ENCODE assay signal across 30 cellular contexts in genomic region chr2:77712601-77713000, GRCh38.
"Had no signal": no experiment of that assay in that cellular context is flagged by ENCODE, and none has a peak within 500 bp of the region (broad histone marks: within the 10 kb centered on the region; RNA-seq: fewer than 3 reads in every experiment).

No MANE protein-coding gene starts in this region.

- H3K4me3 ChIP-seq: ovary, psoas muscle, skin epidermis, smooth muscle cell, spleen, suprapubic skin, testis, tibial artery, transverse colon, upper lobe of right lung, uterus had no signal

- H3K9me3 ChIP-seq: neutrophil, ovary, psoas muscle, suprapubic skin, testis, tibial artery, transverse colon, upper lobe of right lung, uterus had no signal

- H3K79me2 ChIP-seq: parathyroid adenoma had no signal

- H3K36me3 ChIP-seq: neutrophil, ovary, spleen, suprapubic skin, tibial artery, transverse colon, upper lobe of right lung, uterus had no signal

- H3K4me2 ChIP-seq: smooth muscle cell had no signal

- H2AFZ ChIP-seq: parathyroid adenoma had no signal

- H3K27me3 ChIP-seq: neutrophil, ovary, spleen, suprapubic skin, testis, tibial artery, transverse colon, upper lobe of right lung, uterus had no signal

- H3K9ac ChIP-seq: parathyroid adenoma had no signal

- ATAC-seq: naive thymus-derived CD8-positive, alpha-beta T cell; natural killer cell treated with Interleukin-12 subunit alpha and Interleukin-12 subunit beta and Interleukin-15 and Interleukin-18, amount 100 ng/mL, for 72 hours; psoas muscle; right cardiac atrium; sciatic nerve; stimulated activated memory B cell treated with anti-CD40 and anti-IgM and Interleukin-4, amounts not matched to agents 10 μg/mL and 1 μg/mL and 100 μg/mL, for 72 hours; stimulated activated naive CD8-positive, alpha-beta T cell treated with anti-CD3 and anti-CD28 coated beads, Interleukin-15, amount 100 ng/mL, for 72 hours; stimulated activated naive CD8-positive, alpha-beta T cell treated with anti-CD3 and anti-CD28 coated beads, Interleukin-15, Interleukin-2, amounts not matched to agents 100 U/mL and 50 U/mL, for 24 hours; upper lobe of right lung had no signal

- H3K4me1 ChIP-seq: parathyroid adenoma, psoas muscle, spleen, suprapubic skin, testis, tibial artery, transverse colon, upper lobe of right lung, uterus had no signal

- DNase-seq: naive thymus-derived CD8-positive, alpha-beta T cell; nephron progenitor cell; nucleus accumbens; ovary; posterior cingulate gyrus; psoas muscle; right cardiac atrium; spleen; stimulated activated CD4-positive, alpha-beta T cell treated with anti-CD3 and anti-CD28 coated beads, Interleukin-12 subunit alpha, Interleukin-12 subunit beta, amount 100 ng/mL, for 4 hours; stimulated activated CD4-positive, alpha-beta T cell treated with anti-CD3 and anti-CD28 coated beads, Interleukin-1b, Interleukin-23, amount 100 ng/mL, for 48 hours; stimulated activated CD4-positive, alpha-beta T cell treated with anti-CD3 and anti-CD28 coated beads, Interleukin-4, amount 100 ng/mL, for 1 hour; stimulated activated CD4-positive, alpha-beta T cell treated with anti-CD3 and anti-CD28 coated beads, Interleukin-4, amount 100 ng/mL, for 4 hours; stimulated activated CD8-positive, alpha-beta memory T cell treated with anti-CD3 and anti-CD28 coated beads, Interleukin-4, amount 100 ng/mL, for 48 hours; stimulated activated naive CD4-positive, alpha-beta T cell; stimulated activated naive CD8-positive, alpha-beta T cell treated with anti-CD3 and anti-CD28 coated beads, Interleukin-15, amount 100 ng/mL, for 72 hours; stimulated activated naive CD8-positive, alpha-beta T cell treated with anti-CD3 and anti-CD28 coated beads, Interleukin-15, Interleukin-2, amounts not matched to agents 100 U/mL and 50 U/mL, for 24 hours; substantia nigra; testis; tibial artery; transverse colon; upper lobe of right lung; uterus had no signal

- H3K27ac ChIP-seq: neutrophil, ovary, parathyroid adenoma, psoas muscle, skin epidermis, spleen, suprapubic skin, testis, tibial artery, transverse colon, upper lobe of right lung, uterus had no signal
